In the genomic region with DNA sequence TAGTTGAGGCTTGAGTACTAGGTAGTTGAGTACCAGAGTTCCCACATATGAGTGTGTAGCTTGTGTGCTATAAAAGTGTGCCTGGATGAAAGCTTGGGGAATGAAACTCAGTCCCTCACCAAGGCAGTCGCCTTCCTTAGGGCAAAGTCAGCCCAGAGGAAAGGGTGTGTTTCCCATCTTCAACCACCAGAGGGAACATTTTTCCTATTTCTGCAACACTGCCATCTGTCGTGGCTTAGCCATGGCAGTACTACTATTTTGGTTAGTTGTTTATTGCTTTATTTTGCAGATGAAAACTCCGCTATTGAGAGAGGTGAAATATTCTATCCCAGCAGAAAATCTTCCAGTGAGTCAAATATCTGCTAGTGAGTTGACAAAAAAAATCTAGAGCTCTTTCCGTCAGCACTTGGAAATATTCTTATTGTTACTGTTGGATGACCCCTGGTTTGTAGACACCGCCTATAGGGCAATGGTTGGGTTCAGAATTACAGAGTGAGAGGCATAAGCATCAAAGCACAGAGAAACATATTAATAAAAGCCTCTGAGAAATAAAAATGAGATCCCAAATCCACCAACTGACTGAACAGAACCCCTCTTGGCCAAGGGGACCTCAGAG, we compare ENCODE assay signal across 8 cellular contexts.
A peak's percentile ranks its signal among the peaks of the same experiment; 100 is the strongest.
DNase-seq lines count a peak whose midpoint lies in the region; ATAC-seq and TF ChIP-seq lines count a peak whose summit lies in the region.

No MANE protein-coding gene starts in this region.

- TF ChIP-seq POLR2A in transverse colon (IDR thresholded peaks at IDR 0.05) = no peak

- H3K27ac ChIP-seq in dorsolateral prefrontal cortex (no peak overlapping the region), lower lobe of right lung (no peak overlapping the region), transverse colon (no peak overlapping the region)

- ATAC-seq in GM21447 (IDR thresholded peaks at IDR 0.05; ENCODE audit: unreplicated experiment) (peak; percentile 55), lower lobe of right lung (peak; percentile 79 to 87)

- in situ Hi-C loops in transverse colon (cut with MboI; ENCODE audit: low pct_ligation_motif_present in 1 of 4, low pct_unique_long_range_greater_than_20kb in 1 of 4, low sequenced_read_pairs in 3 of 4) = no loop called here

- no peak for TF ChIP-seq EP300 in transverse colon (IDR thresholded peaks at IDR 0.05; ENCODE audit: low read depth)

- WGBS in transverse colon (ENCODE audit: low coverage in 1 of 2), 2 donors = 0 to 37% methylated on average over 1 to 5 of the region's 5 CpGs

- H3K4me1 ChIP-seq in lower lobe of right lung (no peaks in the 10 kb centered on the region), transverse colon (no peaks in the 10 kb centered on the region)

- TF ChIP-seq CTCF in dorsolateral prefrontal cortex (IDR thresholded peaks at IDR 0.05 in 54 of 56, conservative IDR thresholded peaks at IDR 0.05 in 2 of 56; ENCODE audit: low read depth in 1 of 56, partially characterized antibody in 56 of 56) (peak; percentile 53 to 93 (median 85)), lower lobe of right lung (IDR thresholded peaks at IDR 0.05) (peak; percentile 86), transverse colon (IDR thresholded peaks at IDR 0.05) (peak; percentile 61 to 77 (median 62))

- intact Hi-C loops in dorsolateral prefrontal cortex (cut with DNase I) (loop anchor here (1.0 to 2.0 kb wide), 2 partner anchors 234 kb away; no protein-coding TSS in a partner anchor), lower lobe of right lung (cut with DNase I) (loop anchor here (5.0 kb wide), 1 partner anchor 232 kb away; no protein-coding TSS in a partner anchor), transverse colon (cut with DNase I; ENCODE audit: low total_unique reads) (no loop called here)

- DNase-seq in activated T-cell treated with anti-CD3 and anti-CD28 coated beads for 4 hours (peak; percentile 1), HUDEP-2 (lab: John Stamatoyannopoulos, UW; ENCODE audit: unreplicated experiment in 76 of 76) (peak in 52 of 76 experiments; percentile 1 to 78 (median 44)), RPMI7951 (ENCODE audit: low read depth) (peak; percentile 57), dorsolateral prefrontal cortex (peak in 2 of 10 donors; percentile 9 to 17), lower lobe of right lung (no peak), transverse colon (no peak)
- DNase-seq in activated T-cell treated with anti-CD3 and anti-CD28 coated beads, Interleukin-2, amount 50 U/mL, for 1 hour = no peak

- no peaks in the 10 kb centered on the region for H3K36me3 ChIP-seq in lower lobe of right lung
- H3K36me3 ChIP-seq in transverse colon = no peaks in the 10 kb centered on the region

- H3K9me3 ChIP-seq in lower lobe of right lung (no peaks in the 10 kb centered on the region), transverse colon (no peaks in the 10 kb centered on the region)

- no peaks in the 10 kb centered on the region for H3K27me3 ChIP-seq in dorsolateral prefrontal cortex
- H3K27me3 ChIP-seq in lower lobe of right lung (ENCODE audit: low read depth) = no peaks in the 10 kb centered on the region
- H3K27me3 ChIP-seq in transverse colon = no peaks in the 10 kb centered on the region

- H3K4me3 ChIP-seq in dorsolateral prefrontal cortex = no peak overlapping the region
- H3K4me3 ChIP-seq in lower lobe of right lung = no peak overlapping the region
- no peak overlapping the region for H3K4me3 ChIP-seq in transverse colon

Comparison
In these comparisons a context has a peak if more than half of its experiments do, and no peak if none do; other contexts are left out.
1. DNase-seq: peak in activated T-cell treated with anti-CD3 and anti-CD28 coated beads for 4 hours (single experiment), HUDEP-2 (52 of 76) and RPMI7951 (single experiment); none in activated T-cell treated with anti-CD3 and anti-CD28 coated beads, Interleukin-2, amount 50 U/mL, for 1 hour (single experiment), lower lobe of right lung (single experiment) and transverse colon (single experiment).
2. Peak in every context shown above with its lines, with median percentiles within 50 percentile points of each other: CTCF ChIP-seq.